ENCODE assay signal across 8 cellular contexts in the genomic region with DNA sequence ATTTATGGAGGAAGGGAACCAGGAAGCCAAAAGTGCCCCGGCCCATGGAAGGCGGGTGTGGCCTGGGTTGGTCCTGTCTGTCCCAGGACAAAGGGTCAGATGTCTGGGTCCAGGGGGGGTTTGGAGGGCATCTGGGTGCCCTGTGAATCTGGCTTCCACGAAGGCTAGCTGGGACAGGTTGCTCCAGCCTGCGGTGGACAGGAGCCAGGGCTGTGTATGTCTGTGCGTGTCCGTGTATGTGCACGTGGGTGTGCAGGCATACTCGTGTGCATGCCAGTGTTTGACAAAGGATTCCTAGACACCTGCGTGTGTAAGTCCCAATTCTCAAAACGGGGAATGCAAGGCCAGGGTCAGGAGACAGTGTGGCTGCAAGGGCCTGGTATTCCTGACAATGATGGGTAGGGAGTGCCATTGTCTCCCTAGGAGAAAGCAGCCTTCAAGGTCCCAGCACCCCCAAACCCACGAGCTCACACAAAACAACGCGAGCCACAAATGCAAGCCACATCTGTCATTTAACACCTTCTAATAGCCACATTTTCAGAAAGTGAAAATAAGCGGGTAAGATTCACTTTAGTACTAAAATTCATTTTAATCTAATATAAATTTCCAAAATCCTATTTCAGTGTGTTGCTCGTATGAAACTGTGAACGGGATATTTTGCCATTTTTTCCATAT.
A peak's percentile ranks its signal among the peaks of the same experiment; 100 is the strongest.
DNase-seq lines count a peak whose midpoint lies in the region; ATAC-seq and TF ChIP-seq lines count a peak whose summit lies in the region.

No MANE protein-coding gene starts in this region.

- no peaks in the 10 kb centered on the region for H3K36me3 Mint-ChIP-seq in H9 (ENCODE audit: insufficient read depth in 1 of 3, low read depth in 3 of 3)

- H2AFZ ChIP-seq in ACC112 (ENCODE audit: low read length, unreplicated experiment) (no peak overlapping the region), H9 (ENCODE audit: low read length) (no peak overlapping the region)

- no peak overlapping the region for H2BK120ac ChIP-seq in H9 (ENCODE audit: low read depth, low read length, poor library complexity, severe bottlenecking)

- H3K27ac ChIP-seq in ACC112 (ENCODE audit: low read depth, low read length): peak overlapping the region; percentile 93
- H3K27ac ChIP-seq in colonic mucosa: peak overlapping the region; percentile 96
- H3K27ac ChIP-seq in muscle layer of duodenum (ENCODE audit: low read length): peak overlapping the region; percentile 90
- H3K27ac ChIP-seq in H9 (ENCODE audit: insufficient read length, low read depth, low read length): no peak overlapping the region

- no peak overlapping the region for H3K4me2 ChIP-seq in H9 (ENCODE audit: insufficient read depth, insufficient read length, low read length)

- H3K23ac ChIP-seq in H9 (ENCODE audit: insufficient read length, low read depth, low read length): no peak overlapping the region

- H3K23me2 ChIP-seq in H9 (ENCODE audit: insufficient read length, low read depth, low read length, poor library complexity, severe bottlenecking): no peaks in the 10 kb centered on the region

- H3K4me1 ChIP-seq in ACC112 (ENCODE audit: control insufficient read depth, insufficient read depth, low read length, unreplicated experiment): peaks cover 34% of the 10 kb centered on the region
- peaks cover 18% of the 10 kb centered on the region for H3K4me1 ChIP-seq in colonic mucosa
- peaks cover 28 to 71% of the 10 kb centered on the region in 2 donors for H3K4me1 ChIP-seq in muscle layer of duodenum (ENCODE audit: control insufficient read depth in 1 of 2, insufficient read depth in 2 of 2, low read length in 2 of 2)
- H3K4me1 ChIP-seq in H9 (ENCODE audit: insufficient read depth, low read length): no peaks in the 10 kb centered on the region

- no peak overlapping the region for H4K5ac ChIP-seq in H9 (ENCODE audit: insufficient read length, low read depth, low read length)

- no peak for ATAC-seq in GM18909 (IDR thresholded peaks at IDR 0.05; ENCODE audit: poor library complexity, unreplicated experiment)

- H2BK12ac ChIP-seq in H9 (ENCODE audit: insufficient read length, low read depth, low read length): no peak overlapping the region

- no CpG with 5 or more reads among the region's 16 CpGs for WGBS in H9 (ENCODE audit: extremely low coverage, insufficient read length, low lambda C conversion rate)

- no peaks in the 10 kb centered on the region for H4K20me1 ChIP-seq in H9 (ENCODE audit: control insufficient read depth, insufficient read depth, insufficient read length)

- H3K9me3 Mint-ChIP-seq in H9: no peaks in the 10 kb centered on the region

- no peaks in the 10 kb centered on the region for H3K79me1 ChIP-seq in H9 (ENCODE audit: insufficient read depth, low read depth, low read length, poor library complexity, severe bottlenecking)

- H3K79me2 ChIP-seq in ACC112 (ENCODE audit: control insufficient read depth, insufficient read depth, low read length, unreplicated experiment) (peaks cover 81% of the 10 kb centered on the region), H9 (ENCODE audit: insufficient read depth, low read length) (no peaks in the 10 kb centered on the region)

- H3K27me3 Mint-ChIP-seq in H9 (ENCODE audit: low read depth): peaks cover 2% of the 10 kb centered on the region

- intact Hi-C loops in colonic mucosa (cut with DNase I): no loop called here

- H3K36me3 ChIP-seq in ACC112 (ENCODE audit: insufficient read depth, low read length): no peaks in the 10 kb centered on the region
- H3K36me3 ChIP-seq in colonic mucosa: no peaks in the 10 kb centered on the region
- peaks cover 0 to 20% of the 10 kb centered on the region in 2 donors for H3K36me3 ChIP-seq in muscle layer of duodenum (ENCODE audit: control insufficient read depth in 1 of 2, insufficient read depth in 2 of 2, low read length in 2 of 2)
- H3K36me3 ChIP-seq in H7 (replicated peaks; ENCODE audit: control insufficient read depth, insufficient read depth, low read length): no peaks in the 10 kb centered on the region

- peaks cover 0 to 7% of the 10 kb centered on the region in 2 experiments; a peak in 2 of 4 replicates for H3K4me1 Mint-ChIP-seq in H9

- peak overlapping the region; percentile 76 for H3K4me3 ChIP-seq in ACC112 (ENCODE audit: low read depth, low read length)
- peak overlapping the region; percentile 62 for H3K4me3 ChIP-seq in colonic mucosa
- H3K4me3 ChIP-seq in muscle layer of duodenum (ENCODE audit: low read depth in 1 of 2, low read length in 2 of 2): peak overlapping the region; percentile 69 to 74
- H3K4me3 ChIP-seq in H7 (ENCODE audit: insufficient read depth, low read depth, low read length): no peak overlapping the region

- no peak overlapping the region for H2BK20ac ChIP-seq in H9 (ENCODE audit: low read depth, low read length, poor library complexity, severe bottlenecking)

- H3K27me3 ChIP-seq in ACC112 (ENCODE audit: insufficient read depth, low read length) (no peaks in the 10 kb centered on the region), colonic mucosa (no peaks in the 10 kb centered on the region), muscle layer of duodenum (ENCODE audit: low read depth, low read length) (no peaks in the 10 kb centered on the region), H7 (ENCODE audit: control insufficient read depth, insufficient read depth, low read length) (no peaks in the 10 kb centered on the region; the same call in 1 of the 2 replicates), H9 (ENCODE audit: insufficient read depth, low read length) (no peaks in the 10 kb centered on the region)

- H3K14ac ChIP-seq in H9 (ENCODE audit: insufficient read depth, low read length): no peak overlapping the region

- peak overlapping the region; percentile 54 to 99 for H3K9ac ChIP-seq in colonic mucosa (ENCODE audit: low read depth in 2 of 2, low read length in 2 of 2)
- H3K9ac ChIP-seq in H9 (ENCODE audit: extremely low read depth, insufficient read length, low read length): no peak overlapping the region

- no peak overlapping the region for H3K4me3 Mint-ChIP-seq in H9

- H2BK5ac ChIP-seq in H9 (ENCODE audit: insufficient read length, low read length): no peak overlapping the region

- H3T11ph ChIP-seq in H9 (ENCODE audit: low read length): no peak overlapping the region

- TF ChIP-seq CTCF in colonic mucosa (IDR thresholded peaks at IDR 0.05) (no peak), H9 (conservative IDR thresholded peaks at IDR 0.05) (no peak)

- H4K91ac ChIP-seq in H9 (ENCODE audit: insufficient read length, low read depth, low read length): no peak overlapping the region

- peak; percentile 48 for DNase-seq in M059J (ENCODE audit: low read depth)
- peak; percentile 78 for DNase-seq in colonic mucosa
- no peak for DNase-seq in OCI-M2 (lab: John Stamatoyannopoulos, UW; ENCODE audit: unreplicated experiment)
- DNase-seq in H7: no peak
- DNase-seq in H9: no peak

- no peak overlapping the region for H3K4ac ChIP-seq in H9 (ENCODE audit: low read depth, low read length)

- H4K8ac ChIP-seq in H9 (replicated peaks; ENCODE audit: insufficient read length, low read depth, low read length): no peak overlapping the region

- H3K9me3 ChIP-seq in colonic mucosa (no peaks in the 10 kb centered on the region), muscle layer of duodenum (ENCODE audit: control insufficient read depth in 1 of 2, low read length in 2 of 2) (no peaks in the 10 kb centered on the region), H9 (ENCODE audit: control insufficient read depth, low read depth, low read length) (no peaks in the 10 kb centered on the region)

- no peak overlapping the region for H3K27ac Mint-ChIP-seq in H9

- H2AK5ac ChIP-seq in H9 (ENCODE audit: insufficient read length, low read length): no peak overlapping the region

- H3K18ac ChIP-seq in H9 (ENCODE audit: insufficient read length, low read depth, low read length): no peak overlapping the region

- H3K56ac ChIP-seq in H9 (ENCODE audit: insufficient read length, low read depth, low read length): no peak overlapping the region

- H2BK15ac ChIP-seq in H9 (ENCODE audit: low read depth, low read length): no peak overlapping the region

Comparison
In these comparisons a context has a peak if more than half of its experiments do, and no peak if none do; other contexts are left out.
1. DNase-seq: peak in M059J (single experiment) and colonic mucosa (single experiment); none in OCI-M2 (single experiment), H7 (single experiment) and H9 (single experiment).